Comparison of ENCODE assay signal across 20 cellular contexts in the genomic region with DNA sequence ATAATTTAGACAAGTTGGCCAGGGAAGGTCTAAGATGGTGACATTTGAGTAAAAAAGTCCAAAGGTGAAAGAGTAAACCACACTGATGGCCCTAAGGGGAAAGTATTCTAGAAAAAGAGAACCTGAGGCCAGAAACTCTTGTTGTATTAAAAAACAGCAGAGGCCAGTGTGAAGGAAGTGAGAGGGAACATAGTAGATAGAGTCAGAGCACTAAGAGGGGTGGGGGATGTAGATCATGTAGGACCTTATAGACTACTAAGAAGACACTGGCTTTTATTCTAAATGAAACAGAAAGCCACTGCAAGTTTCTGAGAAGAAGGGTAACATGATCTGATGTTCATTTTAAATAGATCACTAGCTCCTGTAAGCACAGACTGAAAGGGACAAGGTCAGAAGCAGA. TPM values are rescaled to one million over a fixed set of nuclear protein-coding genes. Genes with fewer than 3 reads are reported as not detected.
DNase-seq lines count a peak whose midpoint lies in the region; ATAC-seq and TF ChIP-seq lines count a peak whose summit lies in the region.
"Had no signal": no experiment of that assay in that cellular context is flagged by ENCODE, and none has a peak within 500 bp of the region (broad histone marks: within the 10 kb centered on the region; RNA-seq: fewer than 3 reads in every experiment).

No MANE protein-coding gene starts in this region.

- POLR2A ChIA-PET in activated naive CD8-positive, alpha-beta T cell treated with anti-CD3 and anti-CD28 coated beads, Interleukin-2, amount 10 ng/mL, durations not matched to agents 7 days and 5 days (lab: Charles Lee) = no interaction called here

- H3K27ac Mint-ChIP-seq in activated naive CD8-positive, alpha-beta T cell treated with anti-CD3 and anti-CD28 coated beads, Interleukin-2, amount 10 ng/mL, durations not matched to agents 7 days and 5 days = peak overlapping the region; percentile 11
- no peak overlapping the region for H3K27ac Mint-ChIP-seq in activated naive CD8-positive, alpha-beta T cell treated with anti-CD3 and anti-CD28 coated beads, Interleukin-2, amount 50 U/mL, for 24 hours
- H3K27ac Mint-ChIP-seq in stimulated activated memory B cell treated with anti-CD40 and anti-IgM and Interleukin-4, amounts not matched to agents 10 μg/mL and 1 μg/mL and 100 μg/mL, for 72 hours = peak overlapping the region; percentile 62
- H3K27ac Mint-ChIP-seq: CD8-positive, alpha-beta T cell had no signal

- no peaks in the 10 kb centered on the region for H3K9me3 ChIP-seq in colonic mucosa
- no peaks in the 10 kb centered on the region for H3K9me3 ChIP-seq in upper lobe of right lung
- H3K9me3 ChIP-seq: BLaER1 treated with 17β-estradiol and CSF1 and Interleukin-3, amounts not matched to agents 10 nM and 100 nM; HAP-1; SJSA1 had no signal

- H3K36me3 ChIP-seq in colonic mucosa (no peaks in the 10 kb centered on the region), upper lobe of right lung (no peaks in the 10 kb centered on the region)

- H3K27ac ChIP-seq in colonic mucosa (no peak overlapping the region), upper lobe of right lung (no peak overlapping the region)
- H3K27ac ChIP-seq: BLaER1 treated with 17β-estradiol and CSF1 and Interleukin-3, amounts not matched to agents 10 nM and 100 nM; SJSA1 had no signal

- H3K4me3 ChIP-seq in colonic mucosa (no peak overlapping the region), upper lobe of right lung (no peak overlapping the region)
- H3K4me3 ChIP-seq: BLaER1 treated with 17β-estradiol and CSF1 and Interleukin-3, amounts not matched to agents 10 nM and 100 nM; HAP-1; SJSA1 had no signal

- H3K27me3 ChIP-seq in colonic mucosa = no peaks in the 10 kb centered on the region
- no peaks in the 10 kb centered on the region for H3K27me3 ChIP-seq in upper lobe of right lung
- H3K27me3 ChIP-seq: BLaER1 treated with 17β-estradiol and CSF1 and Interleukin-3, amounts not matched to agents 10 nM and 100 nM; SJSA1 had no signal

- intact Hi-C loops in colonic mucosa (cut with DNase I) = no loop called here
- intact Hi-C loops in upper lobe of right lung (cut with DNase I) = no loop called here

- H3K36me3 Mint-ChIP-seq in activated naive CD8-positive, alpha-beta T cell treated with anti-CD3 and anti-CD28 coated beads, Interleukin-2, amount 10 ng/mL, durations not matched to agents 7 days and 5 days = peaks cover 46% of the 10 kb centered on the region
- peaks cover 66% of the 10 kb centered on the region for H3K36me3 Mint-ChIP-seq in activated naive CD8-positive, alpha-beta T cell treated with anti-CD3 and anti-CD28 coated beads, Interleukin-2, amount 50 U/mL, for 24 hours (ENCODE audit: low read depth)
- H3K36me3 Mint-ChIP-seq in stimulated activated memory B cell treated with anti-CD40 and anti-IgM and Interleukin-4, amounts not matched to agents 10 μg/mL and 1 μg/mL and 100 μg/mL, for 72 hours = peaks cover 5% of the 10 kb centered on the region
- H3K36me3 Mint-ChIP-seq: CD8-positive, alpha-beta T cell had no signal

- TF ChIP-seq CTCF in colonic mucosa (IDR thresholded peaks at IDR 0.05) = no peak
- no peak for TF ChIP-seq CTCF in upper lobe of right lung (IDR thresholded peaks at IDR 0.05)

- no peak for DNase-seq in activated naive CD8-positive, alpha-beta T cell treated with anti-CD3 and anti-CD28 coated beads, Interleukin-2, amount 10 ng/mL, durations not matched to agents 7 days and 5 days
- DNase-seq in activated naive CD8-positive, alpha-beta T cell treated with anti-CD3 and anti-CD28 coated beads, Interleukin-2, amount 50 U/mL, for 24 hours = no peak
- no peak for DNase-seq in colonic mucosa
- no peak for DNase-seq in upper lobe of right lung
- DNase-seq: CD8-positive, alpha-beta T cell; DMS53; NCI-H1105 treated with DMSO at 0.1 percent for 48 hours; NCI-H1694; NCI-H2081 treated with DMSO at 0.1 percent for 48 hours had no signal

- H3K27me3 Mint-ChIP-seq in activated naive CD8-positive, alpha-beta T cell treated with anti-CD3 and anti-CD28 coated beads, Interleukin-2, amount 10 ng/mL, durations not matched to agents 7 days and 5 days = no peaks in the 10 kb centered on the region
- H3K27me3 Mint-ChIP-seq in activated naive CD8-positive, alpha-beta T cell treated with anti-CD3 and anti-CD28 coated beads, Interleukin-2, amount 50 U/mL, for 24 hours = no peaks in the 10 kb centered on the region
- no peaks in the 10 kb centered on the region for H3K27me3 Mint-ChIP-seq in stimulated activated memory B cell treated with anti-CD40 and anti-IgM and Interleukin-4, amounts not matched to agents 10 μg/mL and 1 μg/mL and 100 μg/mL, for 72 hours

- no peak overlapping the region for H3K4me3 Mint-ChIP-seq in activated naive CD8-positive, alpha-beta T cell treated with anti-CD3 and anti-CD28 coated beads, Interleukin-2, amount 10 ng/mL, durations not matched to agents 7 days and 5 days
- no peak overlapping the region for H3K4me3 Mint-ChIP-seq in activated naive CD8-positive, alpha-beta T cell treated with anti-CD3 and anti-CD28 coated beads, Interleukin-2, amount 50 U/mL, for 24 hours
- H3K4me3 Mint-ChIP-seq in stimulated activated memory B cell treated with anti-CD40 and anti-IgM and Interleukin-4, amounts not matched to agents 10 μg/mL and 1 μg/mL and 100 μg/mL, for 72 hours = no peak overlapping the region
- H3K4me3 Mint-ChIP-seq: CD8-positive, alpha-beta T cell had no signal

- no peak for ATAC-seq in activated naive CD8-positive, alpha-beta T cell treated with anti-CD3 and anti-CD28 coated beads, Interleukin-2, amount 10 ng/mL, durations not matched to agents 7 days and 5 days (ENCODE audit: low read depth)
- ATAC-seq in activated naive CD8-positive, alpha-beta T cell treated with anti-CD3 and anti-CD28 coated beads, Interleukin-2, amount 50 U/mL, for 24 hours = no peak
- ATAC-seq in GM18909 (IDR thresholded peaks at IDR 0.05; ENCODE audit: poor library complexity, unreplicated experiment) (peak; percentile 61), HG02938 (IDR thresholded peaks at IDR 0.05; ENCODE audit: unreplicated experiment) (peak; percentile 54), GM19467 (IDR thresholded peaks at IDR 0.05; ENCODE audit: unreplicated experiment) (no peak), upper lobe of right lung (no peak)
- ATAC-seq in stimulated activated memory B cell treated with anti-CD40 and anti-IgM and Interleukin-4, amounts not matched to agents 10 μg/mL and 1 μg/mL and 100 μg/mL, for 72 hours = peak; percentile 68
- ATAC-seq: CD8-positive, alpha-beta T cell; Panc1 had no signal

- H3K9me3 Mint-ChIP-seq in activated naive CD8-positive, alpha-beta T cell treated with anti-CD3 and anti-CD28 coated beads, Interleukin-2, amount 10 ng/mL, durations not matched to agents 7 days and 5 days = no peaks in the 10 kb centered on the region
- no peaks in the 10 kb centered on the region for H3K9me3 Mint-ChIP-seq in activated naive CD8-positive, alpha-beta T cell treated with anti-CD3 and anti-CD28 coated beads, Interleukin-2, amount 50 U/mL, for 24 hours
- no peaks in the 10 kb centered on the region for H3K9me3 Mint-ChIP-seq in stimulated activated memory B cell treated with anti-CD40 and anti-IgM and Interleukin-4, amounts not matched to agents 10 μg/mL and 1 μg/mL and 100 μg/mL, for 72 hours
- H3K9me3 Mint-ChIP-seq: CD8-positive, alpha-beta T cell had no signal

- H3K9ac ChIP-seq in colonic mucosa (ENCODE audit: low read depth in 2 of 2, low read length in 2 of 2) = no peak overlapping the region
- H3K9ac ChIP-seq: BLaER1 treated with 17β-estradiol and CSF1 and Interleukin-3, amounts not matched to agents 10 nM and 100 nM had no signal

- H3K4me1 ChIP-seq in colonic mucosa (no peaks in the 10 kb centered on the region), upper lobe of right lung (no peaks in the 10 kb centered on the region)
- H3K4me1 ChIP-seq: BLaER1 treated with 17β-estradiol and CSF1 and Interleukin-3, amounts not matched to agents 10 nM and 100 nM; HAP-1; SJSA1 had no signal

- H3K4me1 Mint-ChIP-seq in activated naive CD8-positive, alpha-beta T cell treated with anti-CD3 and anti-CD28 coated beads, Interleukin-2, amount 10 ng/mL, durations not matched to agents 7 days and 5 days = peaks cover 7% of the 10 kb centered on the region
- H3K4me1 Mint-ChIP-seq in activated naive CD8-positive, alpha-beta T cell treated with anti-CD3 and anti-CD28 coated beads, Interleukin-2, amount 50 U/mL, for 24 hours = no peaks in the 10 kb centered on the region
- H3K4me1 Mint-ChIP-seq in stimulated activated memory B cell treated with anti-CD40 and anti-IgM and Interleukin-4, amounts not matched to agents 10 μg/mL and 1 μg/mL and 100 μg/mL, for 72 hours = peaks cover 8% of the 10 kb centered on the region

RNA-seq across cellular contexts. Expression of a gene that starts 14.5 kb away (rescaled TPM):
- 10 to 100 TPM; 22.3 to 25.9 TPM for total RNA-seq in activated naive CD8-positive, alpha-beta T cell treated with anti-CD3 and anti-CD28 coated beads, Interleukin-2, amount 10 ng/mL, durations not matched to agents 7 days and 5 days
- total RNA-seq in colonic mucosa = 10 to 100 TPM in 1 of 2 donors, 1 to 10 TPM in 1; 2.9 to 12.5 TPM
- 0.55 TPM for total RNA-seq in upper lobe of right lung

RNA-seq across cellular contexts. Expression of a gene that starts 36.5 kb away (rescaled TPM):
- not detected for total RNA-seq in activated naive CD8-positive, alpha-beta T cell treated with anti-CD3 and anti-CD28 coated beads, Interleukin-2, amount 10 ng/mL, durations not matched to agents 7 days and 5 days
- total RNA-seq in colonic mucosa = not detected
- not detected for total RNA-seq in upper lobe of right lung
- total RNA-seq: A673; CD8-positive, alpha-beta T cell; LHCN-M2; NCI-H460; SJSA1 had no signal

Comparison
In these comparisons a context has a peak if more than half of its experiments do, and no peak if none do; other contexts are left out.
1. ATAC-seq: peak in GM18909 (single experiment), HG02938 (single experiment) and stimulated activated memory B cell treated with anti-CD40 and anti-IgM and Interleukin-4, amounts not matched to agents 10 μg/mL and 1 μg/mL and 100 μg/mL, for 72 hours (single experiment); none in activated naive CD8-positive, alpha-beta T cell treated with anti-CD3 and anti-CD28 coated beads, Interleukin-2, amount 10 ng/mL, durations not matched to agents 7 days and 5 days (single experiment), activated naive CD8-positive, alpha-beta T cell treated with anti-CD3 and anti-CD28 coated beads, Interleukin-2, amount 50 U/mL, for 24 hours (single experiment), GM19467 (single experiment) and upper lobe of right lung (single experiment).